ENCODE assay signal across 1 cellular context in the genomic region with DNA sequence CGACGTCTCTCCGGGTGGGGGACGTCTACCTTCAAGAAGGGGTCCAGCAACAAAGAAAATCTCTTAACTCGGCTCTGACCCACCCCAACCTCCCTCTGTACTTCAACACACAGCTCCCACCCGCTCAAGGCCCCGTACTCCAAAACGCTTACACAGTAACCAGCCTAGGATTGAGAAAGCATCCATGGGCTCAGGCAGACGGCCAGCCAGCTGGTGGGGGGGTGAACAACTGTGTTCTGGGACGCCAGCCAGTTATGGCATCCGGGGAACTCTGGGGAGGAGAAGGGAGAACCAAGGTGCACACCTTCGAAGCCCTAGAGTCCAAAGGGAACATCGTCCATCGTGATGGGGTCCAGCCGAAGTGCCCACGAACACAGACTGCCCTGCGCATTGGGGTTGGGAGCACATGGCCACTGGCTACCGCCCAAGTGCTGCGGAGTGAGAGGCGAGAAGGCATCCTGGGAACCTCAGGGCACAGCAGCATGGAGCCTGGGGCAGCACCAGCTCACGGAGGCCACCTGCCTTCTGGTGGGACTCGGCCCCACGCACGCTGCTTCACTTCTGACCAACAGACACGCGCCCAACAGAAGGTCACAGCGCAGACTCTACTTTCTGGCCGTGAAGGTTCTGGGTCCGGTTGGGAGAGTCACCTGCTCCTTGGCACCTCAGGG.
A peak's percentile ranks its signal among the peaks of the same experiment; 100 is the strongest.
TF ChIP-seq lines count a peak whose summit lies in the region.

No MANE protein-coding gene starts in this region.

TF ChIP-seq in HepG2, 621 proteins besides CTCF, POLR2A, EP300 and RAD21 (continued from another document and continues in another):
- TF ChIP-seq ZNF317 (CRISPR knock-in tag; IDR thresholded peaks at IDR 0.05) (0 out of 2 replicates have a peak, but pooled peaks have one; percentile 62), CEBPG (CRISPR knock-in tag; IDR thresholded peaks at IDR 0.05) (peak; percentile 70), ZSCAN29 (CRISPR knock-in tag; conservative IDR thresholded peaks at IDR 0.05) (no peak), ZNF207 (IDR thresholded peaks at IDR 0.05; ENCODE audit: borderline replicate concordance) (no peak), ZNF256 (CRISPR knock-in tag; conservative IDR thresholded peaks at IDR 0.05) (no peak), PHF5A (CRISPR knock-in tag; IDR thresholded peaks at IDR 0.05; ENCODE audit: low read depth, unreplicated experiment) (no peak), SETDB1 (CRISPR knock-in tag; IDR thresholded peaks at IDR 0.05; ENCODE audit: borderline replicate concordance) (no peak), REL (CRISPR knock-in tag; conservative IDR thresholded peaks at IDR 0.05) (no peak), SAP130 (CRISPR knock-in tag; IDR thresholded peaks at IDR 0.05; ENCODE audit: low read depth) (peak; percentile 40; the same call in 1 of the 2 replicates), ZNF777 (CRISPR knock-in tag; IDR thresholded peaks at IDR 0.05) (0 out of 2 replicates have a peak, but pooled peaks have one; percentile 19), ZNF614 (CRISPR knock-in tag; IDR thresholded peaks at IDR 0.05; ENCODE audit: borderline replicate concordance) (no peak), ZFY (CRISPR knock-in tag; IDR thresholded peaks at IDR 0.05) (peak; percentile 25), ZNF839 (CRISPR knock-in tag; IDR thresholded peaks at IDR 0.05; ENCODE audit: borderline replicate concordance) (peak; percentile 66; the same call in 1 of the 2 replicates), ZNF687 (CRISPR knock-in tag; IDR thresholded peaks at IDR 0.05) (peak; percentile 86), NR2F1 (CRISPR knock-in tag; IDR thresholded peaks at IDR 0.05) (no peak), SRSF9 (IDR thresholded peaks at IDR 0.05; ENCODE audit: borderline replicate concordance, insufficient read depth, low read depth, low read length, poor library complexity, severe bottlenecking) (no peak), CHCHD3 (CRISPR knock-in tag; IDR thresholded peaks at IDR 0.05) (no peak), HOXA7 (CRISPR knock-in tag; IDR thresholded peaks at IDR 0.05) (no peak), FOXA1 (IDR thresholded peaks at IDR 0.05) (no peak), FOXA1 (CRISPR knock-in tag; IDR thresholded peaks at IDR 0.05) (peak; percentile 14; the same call in 1 of the 2 replicates), NKX3-1 (CRISPR knock-in tag; IDR thresholded peaks at IDR 0.05) (no peak), ZFP1 (CRISPR knock-in tag; IDR thresholded peaks at IDR 0.05) (no peak), NFKB2 (CRISPR knock-in tag; IDR thresholded peaks at IDR 0.05; ENCODE audit: borderline replicate concordance) (peak; percentile 78), GTF3A (CRISPR knock-in tag; conservative IDR thresholded peaks at IDR 0.05) (no peak), HMGXB3 (CRISPR knock-in tag; IDR thresholded peaks at IDR 0.05; ENCODE audit: borderline replicate concordance) (no peak; the same call in 1 of the 2 replicates), GZF1 (CRISPR knock-in tag; IDR thresholded peaks at IDR 0.05) (peak; percentile 52; the same call in 1 of the 2 replicates), ZNF484 (CRISPR knock-in tag; IDR thresholded peaks at IDR 0.05; ENCODE audit: borderline replicate concordance, low read depth) (no peak), RNF2 (conservative IDR thresholded peaks at IDR 0.05; ENCODE audit: low read depth) (no peak), SRSF4 (IDR thresholded peaks at IDR 0.05; ENCODE audit: low read depth, low read length, poor library complexity, severe bottlenecking) (no peak), SAFB2 (CRISPR knock-in tag; IDR thresholded peaks at IDR 0.05; ENCODE audit: borderline replicate concordance, low read depth) (peak; percentile 73), FOXK2 (IDR thresholded peaks at IDR 0.05) (no peak), GABPA (IDR thresholded peaks at IDR 0.05; ENCODE audit: low read depth, low read length) (no peak), GABPA (CRISPR knock-in tag; IDR thresholded peaks at IDR 0.05; ENCODE audit: low read depth) (peak; percentile 21; the same call in 1 of the 2 replicates), ZNF572 (CRISPR knock-in tag; IDR thresholded peaks at IDR 0.05) (no peak), ZFP36 (IDR thresholded peaks at IDR 0.05; ENCODE audit: borderline replicate concordance, low read depth, low read length, partially characterized antibody) (no peak), SMAD9 (CRISPR knock-in tag; IDR thresholded peaks at IDR 0.05) (no peak), ZBTB7B (CRISPR knock-in tag; IDR thresholded peaks at IDR 0.05) (no peak; the same call in 1 of the 2 replicates), KDM3A (CRISPR knock-in tag; IDR thresholded peaks at IDR 0.05; ENCODE audit: low read depth) (0 out of 2 replicates have a peak, but pooled peaks have one; percentile 42), ELF4 (CRISPR knock-in tag; IDR thresholded peaks at IDR 0.05; ENCODE audit: borderline replicate concordance) (no peak), ZEB1 (IDR thresholded peaks at IDR 0.05; ENCODE audit: insufficient replicate concordance, low read depth) (no peak), ZNF292 (CRISPR knock-in tag; IDR thresholded peaks at IDR 0.05; ENCODE audit: borderline replicate concordance, low read depth) (peak; percentile 59; the same call in 1 of the 2 replicates), ELF1 (CRISPR knock-in tag; IDR thresholded peaks at IDR 0.05) (peak; percentile 30; the same call in 1 of the 2 replicates)
- TF ChIP-seq, protein P1, sequence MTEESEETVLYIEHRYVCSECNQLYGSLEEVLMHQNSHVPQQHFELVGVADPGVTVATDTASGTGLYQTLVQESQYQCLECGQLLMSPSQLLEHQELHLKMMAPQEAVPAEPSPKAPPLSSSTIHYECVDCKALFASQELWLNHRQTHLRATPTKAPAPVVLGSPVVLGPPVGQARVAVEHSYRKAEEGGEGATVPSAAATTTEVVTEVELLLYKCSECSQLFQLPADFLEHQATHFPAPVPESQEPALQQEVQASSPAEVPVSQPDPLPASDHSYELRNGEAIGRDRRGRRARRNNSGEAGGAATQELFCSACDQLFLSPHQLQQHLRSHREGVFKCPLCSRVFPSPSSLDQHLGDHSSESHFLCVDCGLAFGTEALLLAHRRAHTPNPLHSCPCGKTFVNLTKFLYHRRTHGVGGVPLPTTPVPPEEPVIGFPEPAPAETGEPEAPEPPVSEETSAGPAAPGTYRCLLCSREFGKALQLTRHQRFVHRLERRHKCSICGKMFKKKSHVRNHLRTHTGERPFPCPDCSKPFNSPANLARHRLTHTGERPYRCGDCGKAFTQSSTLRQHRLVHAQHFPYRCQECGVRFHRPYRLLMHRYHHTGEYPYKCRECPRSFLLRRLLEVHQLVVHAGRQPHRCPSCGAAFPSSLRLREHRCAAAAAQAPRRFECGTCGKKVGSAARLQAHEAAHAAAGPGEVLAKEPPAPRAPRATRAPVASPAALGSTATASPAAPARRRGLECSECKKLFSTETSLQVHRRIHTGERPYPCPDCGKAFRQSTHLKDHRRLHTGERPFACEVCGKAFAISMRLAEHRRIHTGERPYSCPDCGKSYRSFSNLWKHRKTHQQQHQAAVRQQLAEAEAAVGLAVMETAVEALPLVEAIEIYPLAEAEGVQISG (CRISPR knock-in tag; IDR thresholded peaks at IDR 0.05), result peak; percentile 55
- TF ChIP-seq, protein P2, sequence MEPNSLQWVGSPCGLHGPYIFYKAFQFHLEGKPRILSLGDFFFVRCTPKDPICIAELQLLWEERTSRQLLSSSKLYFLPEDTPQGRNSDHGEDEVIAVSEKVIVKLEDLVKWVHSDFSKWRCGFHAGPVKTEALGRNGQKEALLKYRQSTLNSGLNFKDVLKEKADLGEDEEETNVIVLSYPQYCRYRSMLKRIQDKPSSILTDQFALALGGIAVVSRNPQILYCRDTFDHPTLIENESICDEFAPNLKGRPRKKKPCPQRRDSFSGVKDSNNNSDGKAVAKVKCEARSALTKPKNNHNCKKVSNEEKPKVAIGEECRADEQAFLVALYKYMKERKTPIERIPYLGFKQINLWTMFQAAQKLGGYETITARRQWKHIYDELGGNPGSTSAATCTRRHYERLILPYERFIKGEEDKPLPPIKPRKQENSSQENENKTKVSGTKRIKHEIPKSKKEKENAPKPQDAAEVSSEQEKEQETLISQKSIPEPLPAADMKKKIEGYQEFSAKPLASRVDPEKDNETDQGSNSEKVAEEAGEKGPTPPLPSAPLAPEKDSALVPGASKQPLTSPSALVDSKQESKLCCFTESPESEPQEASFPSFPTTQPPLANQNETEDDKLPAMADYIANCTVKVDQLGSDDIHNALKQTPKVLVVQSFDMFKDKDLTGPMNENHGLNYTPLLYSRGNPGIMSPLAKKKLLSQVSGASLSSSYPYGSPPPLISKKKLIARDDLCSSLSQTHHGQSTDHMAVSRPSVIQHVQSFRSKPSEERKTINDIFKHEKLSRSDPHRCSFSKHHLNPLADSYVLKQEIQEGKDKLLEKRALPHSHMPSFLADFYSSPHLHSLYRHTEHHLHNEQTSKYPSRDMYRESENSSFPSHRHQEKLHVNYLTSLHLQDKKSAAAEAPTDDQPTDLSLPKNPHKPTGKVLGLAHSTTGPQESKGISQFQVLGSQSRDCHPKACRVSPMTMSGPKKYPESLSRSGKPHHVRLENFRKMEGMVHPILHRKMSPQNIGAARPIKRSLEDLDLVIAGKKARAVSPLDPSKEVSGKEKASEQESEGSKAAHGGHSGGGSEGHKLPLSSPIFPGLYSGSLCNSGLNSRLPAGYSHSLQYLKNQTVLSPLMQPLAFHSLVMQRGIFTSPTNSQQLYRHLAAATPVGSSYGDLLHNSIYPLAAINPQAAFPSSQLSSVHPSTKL (CRISPR knock-in tag; IDR thresholded peaks at IDR 0.05), result no peak; the same call in 1 of the 2 replicates
- TF ChIP-seq, protein P3, sequence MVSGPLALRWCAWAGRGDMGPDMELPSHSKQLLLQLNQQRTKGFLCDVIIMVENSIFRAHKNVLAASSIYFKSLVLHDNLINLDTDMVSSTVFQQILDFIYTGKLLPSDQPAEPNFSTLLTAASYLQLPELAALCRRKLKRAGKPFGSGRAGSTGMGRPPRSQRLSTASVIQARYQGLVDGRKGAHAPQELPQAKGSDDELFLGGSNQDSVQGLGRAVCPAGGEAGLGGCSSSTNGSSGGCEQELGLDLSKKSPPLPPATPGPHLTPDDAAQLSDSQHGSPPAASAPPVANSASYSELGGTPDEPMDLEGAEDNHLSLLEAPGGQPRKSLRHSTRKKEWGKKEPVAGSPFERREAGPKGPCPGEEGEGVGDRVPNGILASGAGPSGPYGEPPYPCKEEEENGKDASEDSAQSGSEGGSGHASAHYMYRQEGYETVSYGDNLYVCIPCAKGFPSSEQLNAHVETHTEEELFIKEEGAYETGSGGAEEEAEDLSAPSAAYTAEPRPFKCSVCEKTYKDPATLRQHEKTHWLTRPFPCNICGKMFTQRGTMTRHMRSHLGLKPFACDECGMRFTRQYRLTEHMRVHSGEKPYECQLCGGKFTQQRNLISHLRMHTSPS (CRISPR knock-in tag; IDR thresholded peaks at IDR 0.05; ENCODE audit: low read depth), result no peak; the same call in none of the 2 replicates
